8 cellular contexts compared by ENCODE assay signal in genomic region chr20:10453241-10453640, GRCh38. TPM values are rescaled to one million over a fixed set of nuclear protein-coding genes. Genes with fewer than 3 reads are reported as not detected.
A peak's percentile ranks its signal among the peaks of the same experiment; 100 is the strongest.
DNase-seq lines count a peak whose midpoint lies in the region; ATAC-seq and TF ChIP-seq lines count a peak whose summit lies in the region.

No MANE protein-coding gene starts in this region.

- peaks cover 0 to 13% (median 7%) of the 10 kb centered on the region in 11 donors for H3K9me3 Mint-ChIP-seq in naive thymus-derived CD4-positive, alpha-beta T cell

- CTCF ChIA-PET in A673 (lab: Charles Lee): no interaction called here
- CTCF ChIA-PET in OCI-LY7 (lab: Charles Lee; ENCODE audit: unreplicated experiment): no interaction called here
- CTCF ChIA-PET in naive thymus-derived CD4-positive, alpha-beta T cell (lab: Charles Lee): interaction anchor here (1.7 kb wide), 1 partner anchor 26 kb away, joined by 5 read pairs; no protein-coding TSS in a partner anchor

- no TSS peak for BruUV-seq in A673 (replicated peaks; lab: Mats Ljungman, UMichigan)
- no TSS peak for BruUV-seq in OCI-LY7 (replicated peaks; lab: Mats Ljungman, UMichigan)

- H4K20me1 ChIP-seq in OCI-LY7 (ENCODE audit: insufficient read depth, low read length): no peaks in the 10 kb centered on the region

- DNase-seq in A673 (ENCODE audit: low spot score): no peak
- peak; percentile 67 for DNase-seq in OCI-LY7 (ENCODE audit: low spot score)
- DNase-seq in naive thymus-derived CD4-positive, alpha-beta T cell: peak in 3 of 9 donors; percentile 7 to 32 (median 11)
- DNase-seq in NCI-H1048 (lab: John Stamatoyannopoulos, UW): no peak
- DNase-seq in NCI-H2171 treated with DMSO at 0.1 percent for 48 hours (lab: John Stamatoyannopoulos, UW): no peak
- DNase-seq in HCEC 1CT: no peak

- peaks cover 17 to 23% (median 21%) of the 10 kb centered on the region in 7 donors for H3K4me1 Mint-ChIP-seq in naive thymus-derived CD4-positive, alpha-beta T cell

- peak; percentile 82 for ATAC-seq in GM18873 (IDR thresholded peaks at IDR 0.05; ENCODE audit: low FRiP score, unreplicated experiment)
- ATAC-seq in HG03064 (IDR thresholded peaks at IDR 0.05; ENCODE audit: low read depth, unreplicated experiment): peak; percentile 89
- peak; percentile 82 for ATAC-seq in naive thymus-derived CD4-positive, alpha-beta T cell

- H3K27me3 ChIP-seq in A673 (replicated peaks; ENCODE audit: insufficient read depth, low read depth, low read length, poor library complexity): no peaks in the 10 kb centered on the region
- H3K27me3 ChIP-seq in naive thymus-derived CD4-positive, alpha-beta T cell (ENCODE audit: control insufficient read depth in 2 of 2, insufficient read depth in 2 of 2, low read length in 2 of 2): no peaks in the 10 kb centered on the region

- H3K4me1 ChIP-seq in A673 (ENCODE audit: insufficient read depth, low read length, poor library complexity, severe bottlenecking) (peaks cover 15% of the 10 kb centered on the region), OCI-LY7 (ENCODE audit: insufficient read depth, low read length, poor library complexity, severe bottlenecking) (peaks cover 18% of the 10 kb centered on the region)
- peaks cover 0 to 6% of the 10 kb centered on the region in 2 donors for H3K4me1 ChIP-seq in naive thymus-derived CD4-positive, alpha-beta T cell (ENCODE audit: control insufficient read depth in 2 of 2, insufficient read depth in 2 of 2, low read length in 2 of 2)

- H3K4me3 ChIP-seq in A673 (ENCODE audit: low read depth, low read length, poor library complexity, severe bottlenecking): no peak overlapping the region
- no peak overlapping the region for H3K4me3 ChIP-seq in OCI-LY7 (ENCODE audit: low read depth, low read length, poor library complexity, severe bottlenecking)
- no peak overlapping the region for H3K4me3 ChIP-seq in naive thymus-derived CD4-positive, alpha-beta T cell (ENCODE audit: low read length)

- H3K27ac ChIP-seq in A673 (ENCODE audit: low read depth, low read length, poor library complexity, severe bottlenecking): peak overlapping the region; percentile 33
- H3K27ac ChIP-seq in OCI-LY7 (ENCODE audit: low read depth, low read length, poor library complexity, severe bottlenecking): peak overlapping the region; percentile 32
- no peak overlapping the region for H3K27ac ChIP-seq in naive thymus-derived CD4-positive, alpha-beta T cell (ENCODE audit: low read depth, low read length)

- peak overlapping the region; percentile 64 to 93 (median 79) for H3K27ac Mint-ChIP-seq in naive thymus-derived CD4-positive, alpha-beta T cell

- peak overlapping the region in 9 of 10 donors; percentile 52 to 74 (median 61) for H3K4me3 Mint-ChIP-seq in naive thymus-derived CD4-positive, alpha-beta T cell

- H3K36me3 ChIP-seq in A673 (ENCODE audit: insufficient read depth, low read length, poor library complexity, severe bottlenecking) (no peaks in the 10 kb centered on the region), OCI-LY7 (ENCODE audit: insufficient read depth, low read length) (peaks cover 2% of the 10 kb centered on the region; the same call in 1 of the 2 replicates)
- H3K36me3 ChIP-seq in naive thymus-derived CD4-positive, alpha-beta T cell (ENCODE audit: control insufficient read depth in 2 of 3, insufficient read depth in 3 of 3, low read length in 3 of 3): no peaks in the 10 kb centered on the region

- H3K27me3 Mint-ChIP-seq in naive thymus-derived CD4-positive, alpha-beta T cell: no peaks in the 10 kb centered on the region

- H2AFZ ChIP-seq in OCI-LY7 (ENCODE audit: low read length): 0 out of 2 replicates have a peak overlapping the region, but pooled peaks have one; percentile 41

- H3K36me3 Mint-ChIP-seq in naive thymus-derived CD4-positive, alpha-beta T cell: peaks cover 0 to 20% (median 19%) of the 10 kb centered on the region in 5 donors

- H3K79me2 ChIP-seq in OCI-LY7 (ENCODE audit: insufficient read depth, low read depth, low read length): peaks cover 49% of the 10 kb centered on the region

- intact Hi-C loops in A673 (cut with micrococcal nuclease; ENCODE audit: unreplicated experiment) (no loop called here), OCI-LY7 (cut with micrococcal nuclease; ENCODE audit: unreplicated experiment) (no loop called here)
- intact Hi-C loops in naive thymus-derived CD4-positive, alpha-beta T cell (cut with micrococcal nuclease): loop anchor here (1.0 to 2.0 kb wide), 2 partner anchors 14 to 18 kb away; partner anchors contain the start of gene SLX4IP (in 1 of the 2)

- H3K9me3 ChIP-seq in A673 (ENCODE audit: low read depth, low read length, poor library complexity, severe bottlenecking): no peaks in the 10 kb centered on the region
- H3K9me3 ChIP-seq in OCI-LY7 (ENCODE audit: low read length): peaks cover 3% of the 10 kb centered on the region; the same call in 1 of the 2 replicates
- H3K9me3 ChIP-seq in naive thymus-derived CD4-positive, alpha-beta T cell (ENCODE audit: control insufficient read depth in 2 of 3, low read length in 3 of 3): no peaks in the 10 kb centered on the region

- POLR2A ChIA-PET in A673 (lab: Charles Lee; ENCODE audit: low non-redundant PET): no interaction called here
- POLR2A ChIA-PET in OCI-LY7 (lab: Charles Lee): interaction anchor here (1.9 to 2.3 kb wide), 2 partner anchors 11 to 18 kb away, joined by 10 to 11 read pairs; partner anchors contain the start of genes MKKS and SLX4IP
- POLR2A ChIA-PET in naive thymus-derived CD4-positive, alpha-beta T cell (lab: Charles Lee): interaction anchor here (0.8 to 1.3 kb wide), 2 partner anchors 10 to 19 kb away, joined by 3 to 4 read pairs; partner anchors contain the start of gene MKKS

- no peak for TF ChIP-seq CTCF in A673 (conservative IDR thresholded peaks at IDR 0.05; ENCODE audit: low read depth, low read length)
- TF ChIP-seq CTCF in OCI-LY7 (conservative IDR thresholded peaks at IDR 0.05; ENCODE audit: low read length): no peak

- no peaks in the 10 kb centered on the region for H3K9me2 ChIP-seq in OCI-LY7 (ENCODE audit: insufficient read depth, low read length)

- H3K4me2 ChIP-seq in OCI-LY7 (ENCODE audit: low read length): peak overlapping the region; percentile 63

RNA-seq across cellular contexts. Expression of gene SLX4IP, which starts 18.1 kb away (rescaled TPM):
- 8.5 and 9.8 TPM in 2 replicates for total RNA-seq in A673 (2021)
- total RNA-seq in OCI-LY7 (2014; rRNA removed; shearing (Covaris generic)): 3.4 and 4.1 TPM in 2 replicates
- 8.7 and 9.2 TPM in 2 replicates for total RNA-seq in OCI-LY7 (2022)
- total RNA-seq in naive thymus-derived CD4-positive, alpha-beta T cell: 1 to 10 TPM; 4.2 to 8.2 (median 6.5) TPM
- polyA plus RNA-seq in naive thymus-derived CD4-positive, alpha-beta T cell: 1 to 10 TPM; 1.6 to 2.2 TPM

RNA-seq across cellular contexts. Expression of gene MKKS, which starts 19.2 kb away (rescaled TPM):
- total RNA-seq in A673 (2021) (29.2 and 31.9 TPM in 2 replicates), OCI-LY7 (2022) (5.6 and 5.9 TPM in 2 replicates)
- total RNA-seq in OCI-LY7 (2014; rRNA removed; shearing (Covaris generic)): 1.0 and 1.4 TPM in 2 replicates
- total RNA-seq in naive thymus-derived CD4-positive, alpha-beta T cell: 10 to 100 TPM in 2 of 5 experiments, 1 to 10 TPM in 3; 4.5 to 16.5 (median 9.8) TPM
- 10 to 100 TPM; 36.4 to 38.6 TPM for polyA plus RNA-seq in naive thymus-derived CD4-positive, alpha-beta T cell

Comparison
In these comparisons a context has a peak if more than half of its experiments do, and no peak if none do; other contexts are left out.
1. intact Hi-C loops: an anchor here in naive thymus-derived CD4-positive, alpha-beta T cell (1.0 to 2.0 kb wide); none called in A673 and OCI-LY7.